Comparison of ENCODE assay signal across 8 cellular contexts in the genomic region with DNA sequence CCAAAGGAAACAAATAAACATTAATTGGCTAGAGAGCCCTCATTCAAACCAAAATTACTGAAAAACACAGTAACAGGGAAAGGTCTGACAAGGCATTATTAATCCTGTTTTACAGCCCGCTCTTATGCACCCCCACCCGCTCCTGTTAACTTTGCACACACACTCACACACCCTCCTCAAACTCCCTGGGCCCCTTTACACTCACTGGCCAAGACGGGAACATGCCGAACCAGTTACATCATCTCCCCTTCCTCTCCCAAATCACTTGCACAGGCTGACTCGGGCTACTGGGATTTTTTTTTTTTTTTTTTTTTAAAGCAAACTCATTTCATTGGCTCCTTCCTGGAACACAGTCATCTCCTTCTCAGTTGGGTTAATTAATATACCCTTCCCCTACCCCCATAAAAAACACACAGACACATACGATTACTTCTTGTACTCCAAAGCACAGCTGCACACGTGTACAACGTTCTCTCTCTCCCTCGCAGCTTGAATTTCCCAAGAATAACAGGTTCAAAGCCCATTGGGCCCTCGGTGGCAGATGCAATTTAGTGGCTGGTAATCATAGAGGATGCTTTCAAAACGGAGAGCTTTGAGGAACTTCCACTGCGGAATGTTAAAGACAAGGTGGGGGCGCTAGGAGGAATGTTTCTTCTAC. TPM values are rescaled to one million over a fixed set of nuclear protein-coding genes. Genes with fewer than 3 reads are reported as not detected.
DNase-seq lines count a peak whose midpoint lies in the region; ATAC-seq and TF ChIP-seq lines count a peak whose summit lies in the region.

No MANE protein-coding gene starts in this region.

- H3K23ac ChIP-seq in neuronal stem cell (ENCODE audit: low read depth, low read length, poor library complexity) = no peak overlapping the region

- H3K27ac ChIP-seq in esophagus squamous epithelium (peak overlapping the region; percentile 49 to 83 (median 77)), neuronal stem cell (replicated peaks; ENCODE audit: low read length) (peak overlapping the region; percentile 51)

- H3K36me3 ChIP-seq in esophagus squamous epithelium (no peaks in the 10 kb centered on the region), neuronal stem cell (replicated peaks in 1 of 2; ENCODE audit: control insufficient read depth in 2 of 2, insufficient read depth in 2 of 2, low read length in 2 of 2) (peaks cover 2 to 45% of the 10 kb centered on the region in 2 donors)

- H3K27me3 Mint-ChIP-seq in effector memory CD8-positive, alpha-beta T cell = no peaks in the 10 kb centered on the region

- H2BK15ac ChIP-seq in neuronal stem cell (ENCODE audit: low read length) = no peak overlapping the region

- no peak overlapping the region for H2AK5ac ChIP-seq in neuronal stem cell (ENCODE audit: low read depth, low read length)

- peaks cover 0 to 72% (median 50%) of the 10 kb centered on the region in 3 donors for H3K4me1 ChIP-seq in esophagus squamous epithelium
- H3K4me1 ChIP-seq in neuronal stem cell (ENCODE audit: control insufficient read depth in 2 of 2, insufficient read depth in 1 of 2, low read depth in 1 of 2, low read length in 2 of 2) = peaks cover 27 to 52% of the 10 kb centered on the region in 2 donors

- peaks cover 0 to 2% of the 10 kb centered on the region in 2 donors for H3K4me1 Mint-ChIP-seq in effector memory CD8-positive, alpha-beta T cell (ENCODE audit: low read depth in 2 of 2)

- H3K4me3 Mint-ChIP-seq in effector memory CD8-positive, alpha-beta T cell = no peak overlapping the region

- H3K27me3 ChIP-seq in esophagus squamous epithelium = no peaks in the 10 kb centered on the region
- H3K27me3 ChIP-seq in neuronal stem cell (ENCODE audit: control insufficient read depth in 3 of 3, insufficient read depth in 3 of 3, low read depth in 1 of 3, low read length in 3 of 3) = no peaks in the 10 kb centered on the region

- no peak overlapping the region for H3K18ac ChIP-seq in neuronal stem cell (ENCODE audit: low read length)

- no peak for TF ChIP-seq POLR2A in esophagus squamous epithelium (IDR thresholded peaks at IDR 0.05)

- no peak overlapping the region for H4K8ac ChIP-seq in neuronal stem cell (ENCODE audit: low read depth, low read length)

- TF ChIP-seq CTCF in esophagus squamous epithelium (IDR thresholded peaks at IDR 0.05) = no peak

- no peak overlapping the region for H3K9ac ChIP-seq in neuronal stem cell (ENCODE audit: low read depth, low read length, poor library complexity)

- no peak overlapping the region for H3K27ac Mint-ChIP-seq in effector memory CD8-positive, alpha-beta T cell

- no peak overlapping the region for H4K91ac ChIP-seq in neuronal stem cell (ENCODE audit: low read depth, low read length, poor library complexity)

- no peaks in the 10 kb centered on the region for H3K36me3 Mint-ChIP-seq in effector memory CD8-positive, alpha-beta T cell (ENCODE audit: insufficient read depth)

- no peak overlapping the region for H2BK120ac ChIP-seq in neuronal stem cell (ENCODE audit: low read depth, low read length)

- H3K4me2 ChIP-seq in neuronal stem cell (ENCODE audit: insufficient read depth, low read length, poor library complexity, severe bottlenecking) = no peak overlapping the region

- no peak overlapping the region for H2AFZ ChIP-seq in neuronal stem cell (ENCODE audit: low read length)

- WGBS in esophagus squamous epithelium, 2 donors = 66 to 68% methylated on average over 13 of the region's 13 CpGs
- no CpG with 5 or more reads among the region's 13 CpGs for WGBS in neuronal stem cell (ENCODE audit: extremely low coverage in 2 of 2, insufficient read length in 2 of 2, insufficient replicate concordance in 1 of 2), 2 donors

- H3K9me3 Mint-ChIP-seq in effector memory CD8-positive, alpha-beta T cell = no peaks in the 10 kb centered on the region

- H3K4me3 ChIP-seq in esophagus squamous epithelium (peak overlapping the region in 1 of 4 donors; percentile 40), neuronal stem cell (ENCODE audit: low read length in 2 of 2) (no peak overlapping the region)

- no peak overlapping the region for H3K14ac ChIP-seq in neuronal stem cell (ENCODE audit: low read length)

- no peak for ATAC-seq in effector memory CD8-positive, alpha-beta T cell (replicated peaks)
- ATAC-seq in GM19035 (IDR thresholded peaks at IDR 0.05; ENCODE audit: unreplicated experiment) = no peak

- intact Hi-C loops in esophagus squamous epithelium (cut with DNase I) = no loop called here

- peak overlapping the region; percentile 33 for H2BK12ac ChIP-seq in neuronal stem cell (ENCODE audit: low read length)

- H3K9me3 ChIP-seq in esophagus squamous epithelium (no peaks in the 10 kb centered on the region), neuronal stem cell (replicated peaks in 1 of 2; ENCODE audit: control insufficient read depth in 2 of 2, insufficient read depth in 1 of 2, low read depth in 1 of 2, low read length in 2 of 2) (peaks cover 6 to 27% of the 10 kb centered on the region in 2 donors)

- H3K4ac ChIP-seq in neuronal stem cell (ENCODE audit: low read length) = no peak overlapping the region

- no peak overlapping the region for H2BK5ac ChIP-seq in neuronal stem cell (ENCODE audit: low read length)

- DNase-seq in ELF-1 (ENCODE audit: low read depth, low spot score) (peak; percentile 80), NCI-H82 (lab: John Stamatoyannopoulos, UW) (peak; percentile 92), esophagus squamous epithelium (lab: John Stamatoyannopoulos, UW) (no peak), neuronal stem cell (ENCODE audit: low spot score) (no peak), NCI-H2196 treated with DMSO at 0.1 percent for 48 hours (lab: John Stamatoyannopoulos, UW; ENCODE audit: unreplicated experiment) (no peak), NCI-H526 treated with DMSO at 0.1 percent for 48 hours (lab: John Stamatoyannopoulos, UW) (no peak)
- no peak for DNase-seq in effector memory CD8-positive, alpha-beta T cell

- H3K79me1 ChIP-seq in neuronal stem cell (ENCODE audit: low read depth, low read length) = no peaks in the 10 kb centered on the region

RNA-seq across cellular contexts. Expression of a gene that starts 31.8 kb away (rescaled TPM):
- total RNA-seq in esophagus squamous epithelium = 10 to 100 TPM in 3 of 4 donors, 1 to 10 TPM in 1; 6.5 to 24.8 (median 15.2) TPM
- polyA plus RNA-seq in neuronal stem cell (2013, experiment 1 of 2) = 10.9 TPM
- polyA plus RNA-seq in neuronal stem cell (2013, experiment 2 of 2) = 12.5 TPM

Comparison
In these comparisons a context has a peak if more than half of its experiments do, and no peak if none do; other contexts are left out.
1. DNase-seq: peak in ELF-1 (single experiment) and NCI-H82 (single experiment); none in esophagus squamous epithelium (single experiment), neuronal stem cell (single experiment), NCI-H2196 treated with DMSO at 0.1 percent for 48 hours (single experiment), NCI-H526 treated with DMSO at 0.1 percent for 48 hours (single experiment) and effector memory CD8-positive, alpha-beta T cell (0 of 3).